ENCODE assay signal across 3 cellular contexts in the genomic region with DNA sequence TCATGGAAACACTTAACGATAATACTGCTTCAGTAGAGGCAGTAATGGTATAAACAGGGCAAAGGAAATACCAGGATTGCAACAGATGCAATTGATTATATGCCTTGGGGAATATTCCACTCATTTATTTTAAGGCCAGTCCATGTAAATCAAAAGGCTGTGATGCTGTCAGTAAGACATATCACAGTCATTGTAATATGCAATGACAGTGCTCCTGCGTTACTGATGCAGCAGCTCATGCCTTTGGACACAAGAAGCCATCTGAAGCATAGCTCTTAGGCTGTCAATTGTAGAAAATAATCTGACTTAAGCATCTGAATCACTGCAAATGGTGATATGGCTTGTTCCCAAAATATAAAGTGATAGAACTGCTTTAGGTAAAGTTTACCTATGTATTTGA.
"Had no signal": no experiment of that assay in that cellular context is flagged by ENCODE, and none has a peak within 500 bp of the region (broad histone marks: within the 10 kb centered on the region; RNA-seq: fewer than 3 reads in every experiment).

No MANE protein-coding gene starts in this region.

- DNase-seq: GDM1, GF-D8 had no signal

- ATAC-seq: GM12878 had no signal

- H3K4me3 ChIP-seq: GM12878 had no signal
